ENCODE assay signal across 8 cellular contexts in the genomic region with DNA sequence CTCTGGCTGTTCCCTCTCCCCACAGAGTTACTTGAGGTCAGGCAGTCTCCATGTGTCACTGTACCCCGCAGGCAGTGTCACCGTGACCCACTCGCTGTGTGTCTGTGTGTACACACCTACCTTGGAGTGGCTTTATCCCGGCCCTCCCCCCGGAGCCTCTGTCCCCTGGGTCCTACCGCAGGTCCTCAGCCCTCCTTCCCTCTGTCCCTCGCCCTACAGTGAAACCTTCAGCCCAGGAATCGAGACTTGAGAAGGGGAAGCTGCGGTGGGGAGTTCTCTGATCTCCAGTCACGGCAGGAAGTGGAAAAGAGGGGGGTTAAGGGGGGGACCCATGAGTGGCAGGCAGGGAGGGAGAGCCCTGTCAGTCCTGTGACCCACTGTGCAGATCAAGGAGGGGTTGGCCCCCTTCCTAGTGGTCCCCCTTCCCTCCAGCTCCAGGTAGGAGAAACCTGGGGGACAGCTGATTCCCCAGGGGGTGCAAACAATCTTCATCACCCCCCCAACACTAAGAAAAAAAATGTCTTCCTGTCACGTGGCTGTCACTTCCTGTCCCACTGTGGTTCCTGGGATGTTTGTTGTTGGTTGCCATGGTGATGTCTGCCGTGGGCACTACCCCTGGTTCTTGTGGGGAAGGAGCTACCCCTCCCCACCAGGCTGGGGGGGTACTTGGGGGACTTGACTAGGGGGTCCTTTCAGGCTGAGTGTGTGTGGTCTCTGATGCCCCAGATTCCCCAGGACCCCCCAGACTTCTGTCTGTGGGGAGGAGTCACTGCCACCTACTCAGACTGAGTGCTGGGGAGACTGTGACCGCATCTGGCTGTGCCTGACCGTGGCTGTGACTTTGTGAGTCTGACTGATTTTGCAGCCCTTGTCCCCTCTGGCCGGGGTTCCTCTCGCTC. TPM values are rescaled to one million over a fixed set of nuclear protein-coding genes. Genes with fewer than 3 reads are reported as not detected.
DNase-seq lines count a peak whose midpoint lies in the region; ATAC-seq, FAIRE-seq and TF ChIP-seq lines count a peak whose summit lies in the region.

No MANE protein-coding gene starts in this region.

- H3K4me1 ChIP-seq in DOHH2 (ENCODE audit: control insufficient read depth, low read length) (peaks cover 91% of the 10 kb centered on the region), mucosa of descending colon (ENCODE audit: low read depth) (peaks cover 57% of the 10 kb centered on the region)

- H3K27ac ChIP-seq in DOHH2 (ENCODE audit: low read depth, low read length), result peak overlapping the region; percentile 83

- H4K20me1 ChIP-seq in DOHH2 (ENCODE audit: control insufficient read depth, insufficient read depth, low read depth, low read length), result peaks cover 31% of the 10 kb centered on the region

- TF ChIP-seq CTCF in DOHH2 (IDR thresholded peaks at IDR 0.05; ENCODE audit: low read depth, low read length, poor library complexity, severe bottlenecking), result no peak
- TF ChIP-seq CTCF in mucosa of descending colon (IDR thresholded peaks at IDR 0.05), result no peak

- H3K36me3 ChIP-seq in DOHH2 (ENCODE audit: control insufficient read depth, low read length) (no peaks in the 10 kb centered on the region), mucosa of descending colon (ENCODE audit: low read depth) (no peaks in the 10 kb centered on the region)

- no peaks in the 10 kb centered on the region for H3K9me2 ChIP-seq in DOHH2 (replicated peaks; ENCODE audit: control insufficient read depth, low read length)

- peaks cover 89% of the 10 kb centered on the region for H3K79me2 ChIP-seq in DOHH2 (ENCODE audit: control insufficient read depth, low read length)

- H3K4me3 ChIP-seq in DOHH2 (ENCODE audit: low read length) (peak overlapping the region; percentile 94), mucosa of descending colon (no peak overlapping the region)

- DNase-seq in NCI-H2081 (lab: John Stamatoyannopoulos, UW), result peak; percentile 59 to 74
- peak; percentile 75 to 78 for DNase-seq in activated CD4-positive, alpha-beta T cell treated with anti-CD3 and anti-CD28 coated beads, Interleukin-2, amount 50 U/mL, for 4 hours
- DNase-seq in ecto neural progenitor cell (ENCODE audit: low spot score), result peak; percentile 75
- peak; percentile 69 to 87 (median 72) for DNase-seq in mucosa of descending colon
- DNase-seq in stimulated activated CD8-positive, alpha-beta memory T cell treated with anti-CD3 and anti-CD28 coated beads, Interleukin-4, amount 100 ng/mL, for 1 hour (ENCODE audit: low read depth in 2 of 2, low spot score in 1 of 2), result peak; percentile 79 to 83
- DNase-seq in H54 (ENCODE audit: insufficient read length, low spot score), result no peak

- no peak for TF ChIP-seq POLR2A in H54 (IDR thresholded peaks at IDR 0.05; ENCODE audit: low read depth, low read length)

- intact Hi-C loops in mucosa of descending colon (cut with DNase I, micrococcal nuclease), result no loop called here

- no peaks in the 10 kb centered on the region for H3K27me3 ChIP-seq in DOHH2 (ENCODE audit: control insufficient read depth, low read length)

- no peaks in the 10 kb centered on the region for H3K9me3 ChIP-seq in DOHH2 (ENCODE audit: control insufficient read depth, insufficient read depth, low read length)
- H3K9me3 ChIP-seq in mucosa of descending colon, result no peaks in the 10 kb centered on the region

- peak; percentile 28 for ATAC-seq in GM21723 (IDR thresholded peaks at IDR 0.05; ENCODE audit: unreplicated experiment)
- ATAC-seq in mucosa of descending colon, result peak; percentile 38

- peak overlapping the region; percentile 80 for H3K4me2 ChIP-seq in DOHH2 (ENCODE audit: low read length)

- FAIRE-seq in H54 (lab: Jason Lieb, UNC), result no peak

- H3F3A ChIP-seq in DOHH2 (ENCODE audit: control insufficient read depth, insufficient read depth), result no peaks in the 10 kb centered on the region

RNA-seq across cellular contexts. Expression of a gene that starts 13.7 kb away (rescaled TPM):
- total RNA-seq in mucosa of descending colon, result 10 to 100 TPM; 42.2 to 51.2 (median 49.6) TPM

RNA-seq across cellular contexts. Expression of a gene that starts 35.0 kb away (rescaled TPM):
- 10 to 100 TPM in 1 of 3 donors, 1 to 10 TPM in 2; 4.0 to 14.9 (median 7.4) TPM for total RNA-seq in mucosa of descending colon

RNA-seq across cellular contexts. Expression of a gene that starts 41.9 kb away (rescaled TPM):
- total RNA-seq in mucosa of descending colon, result 1 to 10 TPM in 2 of 3 donors, under 1 TPM in 1; 0.81 to 1.4 (median 1.2) TPM
